ENCODE assay signal across 28 cellular contexts in the genomic region with DNA sequence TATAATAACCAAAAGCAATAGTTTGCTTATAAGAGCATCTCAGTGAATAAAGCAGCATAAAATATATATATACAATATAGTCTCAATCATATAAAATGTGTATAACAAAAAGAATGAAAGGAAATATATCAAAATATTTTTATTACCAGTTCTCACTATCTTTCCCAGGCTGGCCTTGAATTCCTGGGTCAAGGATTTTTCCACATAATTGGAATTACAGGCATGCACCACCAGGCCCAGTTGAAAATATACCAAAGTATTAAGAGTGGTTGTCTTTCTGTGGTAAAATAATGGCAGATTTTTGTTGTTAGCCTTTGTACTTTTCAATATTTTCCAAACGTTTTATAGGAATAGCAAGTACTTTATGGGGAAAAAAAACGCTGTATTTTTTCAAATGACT.
"Had no signal": no experiment of that assay in that cellular context is flagged by ENCODE, and none has a peak within 500 bp of the region (broad histone marks: within the 10 kb centered on the region; RNA-seq: fewer than 3 reads in every experiment).

No MANE protein-coding gene starts in this region.

- H3K27ac Mint-ChIP-seq: stimulated activated effector memory CD8-positive, alpha-beta T cell treated with anti-CD3 and anti-CD28 coated beads, Interleukin-12 subunit alpha, Interleukin-12 subunit beta, amount 100 ng/mL, for 72 hours; stimulated activated memory B cell treated with anti-CD40 and anti-IgM and Interleukin-4, amounts not matched to agents 10 μg/mL and 1 μg/mL and 100 μg/mL, for 72 hours; stimulated activated naive B cell treated with anti-CD40 and anti-IgM and Interleukin-4, amounts not matched to agents 10 μg/mL and 1 μg/mL and 100 μg/mL, for 72 hours; stimulated activated naive CD8-positive, alpha-beta T cell treated with anti-CD3 and anti-CD28 coated beads, Interleukin-15, amount 100 ng/mL, for 72 hours; stimulated activated naive CD8-positive, alpha-beta T cell treated with anti-CD3 and anti-CD28 coated beads, Interleukin-15, Interleukin-2, amounts not matched to agents 100 ng/mL and 50 ng/mL, for 24 hours; type B pancreatic cell had no signal

- H3K36me3 ChIP-seq: stomach, suprapubic skin, thoracic aorta, thyroid gland, tibial artery, tibial nerve, transverse colon, upper lobe of left lung, upper lobe of right lung, uterus, vagina had no signal

- DNase-seq: stimulated activated CD4-positive, alpha-beta T cell treated with anti-CD3 and anti-CD28 coated beads, Interleukin-2, amount 100 ng/mL, for 48 hours; stimulated activated CD4-positive, alpha-beta T cell treated with anti-CD3 and anti-CD28 coated beads, Interleukin-4, amount 100 ng/mL, for 1 hour; stimulated activated CD4-positive, alpha-beta T cell treated with anti-CD3 and anti-CD28 coated beads, Interleukin-4, amount 100 ng/mL, for 24 hours; stimulated activated CD4-positive, alpha-beta T cell treated with anti-CD3 and anti-CD28 coated beads, Interleukin-4, amount 100 ng/mL, for 4 hours; stimulated activated CD8-positive, alpha-beta memory T cell treated with anti-CD3 and anti-CD28 coated beads, Interleukin-4, amount 100 ng/mL, for 48 hours; stimulated activated naive B cell treated with anti-CD40 and anti-IgM and Interleukin-4, amounts not matched to agents 10 μg/mL and 1 μg/mL and 100 μg/mL, for 72 hours; stimulated activated naive CD4-positive, alpha-beta T cell; stimulated activated naive CD4-positive, alpha-beta T cell treated with Interleukin-2 at 50 U/mL for 16 hours; stimulated activated naive CD8-positive, alpha-beta T cell treated with anti-CD3 and anti-CD28 coated beads, Interleukin-15, amount 100 ng/mL, for 72 hours; stimulated activated naive CD8-positive, alpha-beta T cell treated with anti-CD3 and anti-CD28 coated beads, Interleukin-15, Interleukin-2, amounts not matched to agents 100 U/mL and 50 U/mL, for 24 hours; stomach; substantia nigra; testis; thyroid gland; tibial artery; transverse colon; upper lobe of left lung; upper lobe of right lung; uterus had no signal

- H3K27me3 Mint-ChIP-seq: stimulated activated memory B cell treated with anti-CD40 and anti-IgM and Interleukin-4, amounts not matched to agents 10 μg/mL and 1 μg/mL and 100 μg/mL, for 72 hours; stimulated activated naive B cell treated with anti-CD40 and anti-IgM and Interleukin-4, amounts not matched to agents 10 μg/mL and 1 μg/mL and 100 μg/mL, for 72 hours; stimulated activated naive CD8-positive, alpha-beta T cell treated with anti-CD3 and anti-CD28 coated beads, Interleukin-15, amount 100 ng/mL, for 72 hours; stimulated activated naive CD8-positive, alpha-beta T cell treated with anti-CD3 and anti-CD28 coated beads, Interleukin-15, Interleukin-2, amounts not matched to agents 100 ng/mL and 50 ng/mL, for 24 hours; type B pancreatic cell had no signal

- H3K9me3 Mint-ChIP-seq: type B pancreatic cell had no signal

- H3K27me3 ChIP-seq: stomach, suprapubic skin, testis, thyroid gland, tibial artery, tibial nerve, transverse colon, upper lobe of left lung, upper lobe of right lung, vagina had no signal

- FAIRE-seq: urothelium cell line had no signal

- H3K36me3 Mint-ChIP-seq: stimulated activated effector memory CD8-positive, alpha-beta T cell treated with anti-CD3 and anti-CD28 coated beads, Interleukin-12 subunit alpha, Interleukin-12 subunit beta, amount 100 ng/mL, for 72 hours; stimulated activated naive B cell treated with anti-CD40 and anti-IgM and Interleukin-4, amounts not matched to agents 10 μg/mL and 1 μg/mL and 100 μg/mL, for 72 hours; type B pancreatic cell had no signal

- H3K9me3 ChIP-seq: stomach, suprapubic skin, testis, thoracic aorta, thyroid gland, tibial artery, tibial nerve, transverse colon, upper lobe of left lung, upper lobe of right lung, uterus, vagina had no signal

- H3K27ac ChIP-seq: stomach, suprapubic skin, testis, thoracic aorta, thyroid gland, tibial artery, tibial nerve, transverse colon, upper lobe of left lung, upper lobe of right lung, uterus, vagina had no signal

- H3K4me3 Mint-ChIP-seq: stimulated activated effector memory CD8-positive, alpha-beta T cell treated with anti-CD3 and anti-CD28 coated beads, Interleukin-12 subunit alpha, Interleukin-12 subunit beta, amount 100 ng/mL, for 72 hours; stimulated activated memory B cell treated with anti-CD40 and anti-IgM and Interleukin-4, amounts not matched to agents 10 μg/mL and 1 μg/mL and 100 μg/mL, for 72 hours; stimulated activated naive B cell treated with anti-CD40 and anti-IgM and Interleukin-4, amounts not matched to agents 10 μg/mL and 1 μg/mL and 100 μg/mL, for 72 hours; stimulated activated naive CD8-positive, alpha-beta T cell treated with anti-CD3 and anti-CD28 coated beads, Interleukin-15, amount 100 ng/mL, for 72 hours; stimulated activated naive CD8-positive, alpha-beta T cell treated with anti-CD3 and anti-CD28 coated beads, Interleukin-15, Interleukin-2, amounts not matched to agents 100 ng/mL and 50 ng/mL, for 24 hours; type B pancreatic cell had no signal

- ATAC-seq: stimulated activated effector memory CD8-positive, alpha-beta T cell treated with anti-CD3 and anti-CD28 coated beads, Interleukin-12 subunit alpha, Interleukin-12 subunit beta, amount 100 ng/mL, for 72 hours; stimulated activated memory B cell treated with anti-CD40 and anti-IgM and Interleukin-4, amounts not matched to agents 10 μg/mL and 1 μg/mL and 100 μg/mL, for 72 hours; stimulated activated naive B cell treated with anti-CD40 and anti-IgM and Interleukin-4, amounts not matched to agents 10 μg/mL and 1 μg/mL and 100 μg/mL, for 72 hours; stimulated activated naive CD8-positive, alpha-beta T cell treated with anti-CD3 and anti-CD28 coated beads, Interleukin-15, amount 100 ng/mL, for 72 hours; stimulated activated naive CD8-positive, alpha-beta T cell treated with anti-CD3 and anti-CD28 coated beads, Interleukin-15, Interleukin-2, amounts not matched to agents 100 U/mL and 50 U/mL, for 24 hours; upper lobe of right lung had no signal

- H3K4me3 ChIP-seq: stomach, suprapubic skin, testis, thoracic aorta, thyroid gland, tibial artery, tibial nerve, transverse colon, upper lobe of left lung, upper lobe of right lung, uterus, vagina had no signal

- H3K4me1 ChIP-seq: stomach, suprapubic skin, thyroid gland, tibial artery, tibial nerve, transverse colon, upper lobe of left lung, upper lobe of right lung, uterus, vagina had no signal
